12 cellular contexts compared by ENCODE assay signal in genomic region chr3:187963003-187963676, GRCh38.
DNase-seq lines count a peak whose midpoint lies in the region; ATAC-seq, FAIRE-seq and TF ChIP-seq lines count a peak whose summit lies in the region.
"Had no signal": no experiment of that assay in that cellular context is flagged by ENCODE, and none has a peak within 500 bp of the region (broad histone marks: within the 10 kb centered on the region; RNA-seq: fewer than 3 reads in every experiment).

No MANE protein-coding gene starts in this region.

- H3K36me3 Mint-ChIP-seq in activated naive CD4-positive, alpha-beta T cell treated with anti-CD3 and anti-CD28 coated beads, Interleukin-2, amount 50 U/mL, for 72 hours, result no peaks in the 10 kb centered on the region
- H3K36me3 Mint-ChIP-seq: mesothelial cell of epicardium had no signal

- H3K23me2 ChIP-seq in H1 (ENCODE audit: low read depth, low read length), result no peaks in the 10 kb centered on the region

- TF ChIP-seq POLR2A in H1 (IDR thresholded peaks at IDR 0.05; ENCODE audit: control extremely low read depth in 1 of 2, low read depth in 2 of 2, low read length in 2 of 2) (no peak), suprapubic skin (IDR thresholded peaks at IDR 0.05) (no peak)

- H3K27ac Mint-ChIP-seq in activated naive CD4-positive, alpha-beta T cell treated with anti-CD3 and anti-CD28 coated beads, Interleukin-2, amount 50 U/mL, for 72 hours, result no peak overlapping the region
- H3K27ac Mint-ChIP-seq: mesothelial cell of epicardium had no signal

- H2BK20ac ChIP-seq in H1 (ENCODE audit: low read length), result no peak overlapping the region

- no peak overlapping the region for H3K23ac ChIP-seq in H1 (ENCODE audit: insufficient read length)

- H3K18ac ChIP-seq in H1 (ENCODE audit: extremely low read depth, low read length), result no peak overlapping the region

- no peaks in the 10 kb centered on the region for H3K79me2 ChIP-seq in H1 (ENCODE audit: control insufficient read depth in 1 of 2, insufficient read depth in 2 of 2, low read length in 2 of 2)

- no peaks in the 10 kb centered on the region for H3K36me3 ChIP-seq in H1 (ENCODE audit: control insufficient read depth in 2 of 4, insufficient read depth in 4 of 4, low read length in 3 of 4)
- H3K36me3 ChIP-seq in suprapubic skin, result no peaks in the 10 kb centered on the region

- no peaks in the 10 kb centered on the region for H3K9me3 Mint-ChIP-seq in activated naive CD4-positive, alpha-beta T cell treated with anti-CD3 and anti-CD28 coated beads, Interleukin-2, amount 50 U/mL, for 72 hours
- H3K9me3 Mint-ChIP-seq: mesothelial cell of epicardium had no signal

- POLR2A ChIA-PET in H1 (lab: Charles Lee; ENCODE audit: partially characterized antibody), result no interaction called here

- no peak overlapping the region for H2AK5ac ChIP-seq in H1 (ENCODE audit: low read depth, low read length)

- no peak overlapping the region for H3K4ac ChIP-seq in H1 (replicated peaks; ENCODE audit: insufficient read length, low read depth, low read length)

- H3K4me3 ChIP-seq in H1 (ENCODE audit: extremely low read depth in 1 of 4, insufficient read depth in 2 of 4, low read depth in 3 of 4, low read length in 4 of 4), result no peak overlapping the region
- no peak overlapping the region for H3K4me3 ChIP-seq in suprapubic skin
- H3K4me3 ChIP-seq: dorsolateral prefrontal cortex had no signal

- WGBS in H1 (ENCODE audit: extremely low coverage in 1 of 2, insufficient coverage in 1 of 2, insufficient read length in 1 of 2, insufficient replicate concordance in 2 of 2, low coverage in 1 of 2, low lambda C conversion rate in 2 of 2, missing lambda C conversion rate in 1 of 2), 2 experiments, result 87% methylated on average over 5 of the region's 5 CpGs; no CpG with 5 or more reads in 1 of the 2 experiments
- WGBS in suprapubic skin, result 90% methylated on average over 5 of the region's 5 CpGs

- H3K79me1 ChIP-seq in H1 (ENCODE audit: low read depth, low read length), result no peaks in the 10 kb centered on the region

- H3K27me3 ChIP-seq in H1 (replicated peaks in 1 of 4; ENCODE audit: control insufficient read depth in 3 of 4, extremely low read depth in 1 of 4, insufficient read depth in 3 of 4, low read length in 3 of 4) (no peaks in the 10 kb centered on the region), suprapubic skin (no peaks in the 10 kb centered on the region)
- H3K27me3 ChIP-seq: dorsolateral prefrontal cortex had no signal

- no peak overlapping the region for H4K8ac ChIP-seq in H1 (ENCODE audit: extremely low read depth, insufficient read depth, low read length)

- no peak overlapping the region for H4K91ac ChIP-seq in H1 (replicated peaks; ENCODE audit: insufficient read length, low read length)

- no peak overlapping the region for H2BK120ac ChIP-seq in H1 (replicated peaks; ENCODE audit: low read depth, low read length)

- H3K4me2 ChIP-seq in H1 (ENCODE audit: insufficient read depth in 1 of 2, low read depth in 2 of 2, low read length in 2 of 2), result no peak overlapping the region

- H3K56ac ChIP-seq in H1 (replicated peaks; ENCODE audit: insufficient read length, low read depth, low read length), result no peak overlapping the region

- no peak for DNase-seq in activated naive CD4-positive, alpha-beta T cell treated with anti-CD3 and anti-CD28 coated beads, Interleukin-2, amount 50 U/mL, for 72 hours (ENCODE audit: low spot score in 2 of 2)
- no peak for DNase-seq in activated naive CD4-positive, alpha-beta T cell treated with anti-CD3 and anti-CD28 coated beads, Interleukin-2, amount 50 U/mL, for 16 hours
- DNase-seq in NOMO-1 treated with dmso at 0.1 percent for 144 hours (lab: John Stamatoyannopoulos, UW; ENCODE audit: unreplicated experiment) (peak; percentile 37), H1 (ENCODE audit: low read depth in 1 of 2, low spot score in 2 of 2) (no peak), suprapubic skin (ENCODE audit: low spot score in 2 of 2) (no peak), DMS53 (lab: John Stamatoyannopoulos, UW) (no peak)
- DNase-seq: NCI-H1417 treated with DMSO at 0.1 percent for 48 hours, NCI-H510A treated with DMSO at 0.1 percent for 48 hours had no signal

- H2BK15ac ChIP-seq in H1 (ENCODE audit: low read length), result no peak overlapping the region

- peaks cover 0 to 3% (median under 1%) of the 10 kb centered on the region in 4 experiments; a peak in 1 of 7 replicates for H3K4me1 ChIP-seq in H1 (replicated peaks in 1 of 4; ENCODE audit: control insufficient read depth in 3 of 4, insufficient read depth in 4 of 4, low read length in 3 of 4)
- H3K4me1 ChIP-seq in suprapubic skin, result peaks cover 10% of the 10 kb centered on the region

- H3K9me3 ChIP-seq in H1 (ENCODE audit: insufficient read depth in 2 of 2, low read depth in 1 of 2, low read length in 1 of 2), result no peaks in the 10 kb centered on the region
- no peaks in the 10 kb centered on the region for H3K9me3 ChIP-seq in suprapubic skin

- no peak overlapping the region for H3K9ac ChIP-seq in H1 (replicated peaks in 1 of 4; ENCODE audit: extremely low read depth in 1 of 4, low read depth in 3 of 4, low read length in 3 of 4)

- no peak overlapping the region for H2BK5ac ChIP-seq in H1 (ENCODE audit: low read depth, low read length)

- no peak for FAIRE-seq in H1 (lab: Jason Lieb, UNC)

- H3K27ac ChIP-seq in H1 (ENCODE audit: low read depth, low read length) (no peak overlapping the region), suprapubic skin (peak overlapping the region; percentile 36)

- peak; percentile 71 to 83 for ATAC-seq in activated naive CD4-positive, alpha-beta T cell treated with anti-CD3 and anti-CD28 coated beads, Interleukin-2, amount 50 U/mL, for 72 hours
- no peak for ATAC-seq in GM21447 (IDR thresholded peaks at IDR 0.05; ENCODE audit: unreplicated experiment)
- ATAC-seq in esophagus mucosa, result no peak

- no peaks in the 10 kb centered on the region for H4K20me1 ChIP-seq in H1 (replicated peaks in 1 of 2; ENCODE audit: control insufficient read depth in 1 of 2, insufficient read depth in 2 of 2, low read length in 2 of 2)

- TF ChIP-seq CTCF in H1 (IDR thresholded peaks at IDR 0.05; ENCODE audit: control extremely low read depth in 1 of 3, insufficient read depth in 1 of 3, low read depth in 1 of 3, low read length in 3 of 3) (no peak), suprapubic skin (IDR thresholded peaks at IDR 0.05) (no peak)

- peak overlapping the region; percentile 82; the same call in 1 of the 2 replicates for H2AFZ ChIP-seq in H1 (ENCODE audit: low read length)

- TF ChIP-seq EP300 in H1 (IDR thresholded peaks at IDR 0.05; ENCODE audit: borderline replicate concordance in 1 of 2, low read depth in 2 of 2, low read length in 2 of 2) (no peak), suprapubic skin (IDR thresholded peaks at IDR 0.05) (no peak)

- H4K5ac ChIP-seq in H1 (ENCODE audit: insufficient read length, low read depth, low read length), result no peak overlapping the region

- TF ChIP-seq RAD21 in H1 (IDR thresholded peaks at IDR 0.05 in 1 of 2, conservative IDR thresholded peaks at IDR 0.05 in 1 of 2; ENCODE audit: low read depth in 2 of 2, low read length in 2 of 2), result no peak

- no peak overlapping the region for H2BK12ac ChIP-seq in H1 (ENCODE audit: low read depth, low read length)

- CTCF ChIA-PET in H1 (lab: Charles Lee; ENCODE audit: partially characterized antibody), result interaction anchor here (0.8 to 2.6 kb wide), 4 partner anchors 8 to 223 kb away, joined by 3 to 9 read pairs (median 4); no protein-coding TSS in a partner anchor

- H3K14ac ChIP-seq in H1 (ENCODE audit: insufficient read length), result no peak overlapping the region

TF ChIP-seq in H1, 55 proteins besides CTCF, POLR2A, EP300 and RAD21:
- TF ChIP-seq NRF1 (IDR thresholded peaks at IDR 0.05; ENCODE audit: low read depth, low read length) (no peak), CTBP2 (IDR thresholded peaks at IDR 0.05; ENCODE audit: borderline replicate concordance, insufficient read depth, insufficient read length, low read length) (no peak), E2F6 (IDR thresholded peaks at IDR 0.05) (peak; percentile 35; the same call in 1 of the 2 replicates), PHF8 (conservative IDR thresholded peaks at IDR 0.05; ENCODE audit: low read depth, low read length) (no peak), TEAD4 (IDR thresholded peaks at IDR 0.05; ENCODE audit: low read depth, low read length) (peak; percentile 93)
TF ChIP-seq in H1: peak in this region for 2.

Comparison
In these comparisons a context has a peak if more than half of its experiments do, and no peak if none do; other contexts are left out.
1. ATAC-seq: peak in activated naive CD4-positive, alpha-beta T cell treated with anti-CD3 and anti-CD28 coated beads, Interleukin-2, amount 50 U/mL, for 72 hours (2 of 2); none in GM21447 (single experiment) and esophagus mucosa (single experiment).